In the genomic region with DNA sequence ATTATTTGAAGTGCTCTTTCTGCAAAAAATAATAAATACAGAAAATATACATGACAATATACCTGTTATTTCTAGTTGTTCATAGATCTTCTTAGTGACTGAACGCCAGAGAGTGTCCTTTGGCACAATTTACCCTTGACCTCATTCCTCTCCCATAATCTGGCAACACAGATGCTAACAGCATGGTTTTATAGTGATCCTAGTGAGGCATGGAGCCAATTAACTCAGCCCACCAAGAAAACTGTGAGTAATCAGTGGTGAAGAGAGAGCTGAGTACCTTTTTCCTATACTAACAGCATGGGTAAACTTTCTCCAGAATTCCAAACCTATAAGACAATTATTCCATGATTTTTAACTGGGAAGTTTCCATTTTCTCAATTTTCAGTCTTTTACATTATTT, we compare ENCODE assay signal across 23 cellular contexts.
"Had no signal": no experiment of that assay in that cellular context is flagged by ENCODE, and none has a peak within 500 bp of the region (broad histone marks: within the 10 kb centered on the region; RNA-seq: fewer than 3 reads in every experiment).

No MANE protein-coding gene starts in this region.

- H3K27me3 ChIP-seq: ascending aorta, cardiac muscle cell, SJCRH30 had no signal

- H3K9me3 ChIP-seq: ascending aorta, SJCRH30, SK-N-SH had no signal

- H3K4me2 ChIP-seq: SK-N-SH had no signal

- H3K4me1 ChIP-seq: ascending aorta, SJCRH30 had no signal

- DNase-seq: activated CD4-positive, alpha-beta memory T cell treated with anti-CD3 and anti-CD28 coated beads for 36 hours; activated CD4-positive, alpha-beta T cell treated with anti-CD3 and anti-CD28 coated beads, Interleukin-2, amount 10 ng/mL, durations not matched to agents 7 days and 5 days; activated CD4-positive, CD25-positive, alpha-beta regulatory T cell; activated effector memory CD4-positive, alpha-beta T cell treated with Interleukin-2 at 50 U/mL for 16 hours; activated naive CD4-positive, alpha-beta T cell; KG1; NCI-H1105 treated with DMSO at 0.1 percent for 48 hours; NCI-H146; NCI-H187 treated with DMSO at 0.1 percent for 48 hours; NCI-H2081 treated with DMSO at 0.1 percent for 48 hours; NCI-H2227 treated with DMSO at 0.1 percent for 48 hours; NCI-H446 treated with DMSO at 0.1 percent for 48 hours; NCI-H524 treated with DMSO at 0.1 percent for 48 hours; NCI-H748 treated with DMSO at 0.1 percent for 48 hours; Right ventricle myocardium superior; SJCRH30; SK-N-SH; T-helper 1 cell had no signal

- H3K9ac ChIP-seq: SK-N-SH had no signal

- H3K36me3 ChIP-seq: ascending aorta, cardiac muscle cell, SJCRH30 had no signal

- H3K27ac ChIP-seq: ascending aorta, cardiac muscle cell, RWPE1, SJCRH30, VCaP had no signal

- ATAC-seq: Panc1 had no signal

- H3K4me3 ChIP-seq: ascending aorta, cardiac muscle cell, SJCRH30 had no signal
